7 cellular contexts compared by ENCODE assay signal in the genomic region with DNA sequence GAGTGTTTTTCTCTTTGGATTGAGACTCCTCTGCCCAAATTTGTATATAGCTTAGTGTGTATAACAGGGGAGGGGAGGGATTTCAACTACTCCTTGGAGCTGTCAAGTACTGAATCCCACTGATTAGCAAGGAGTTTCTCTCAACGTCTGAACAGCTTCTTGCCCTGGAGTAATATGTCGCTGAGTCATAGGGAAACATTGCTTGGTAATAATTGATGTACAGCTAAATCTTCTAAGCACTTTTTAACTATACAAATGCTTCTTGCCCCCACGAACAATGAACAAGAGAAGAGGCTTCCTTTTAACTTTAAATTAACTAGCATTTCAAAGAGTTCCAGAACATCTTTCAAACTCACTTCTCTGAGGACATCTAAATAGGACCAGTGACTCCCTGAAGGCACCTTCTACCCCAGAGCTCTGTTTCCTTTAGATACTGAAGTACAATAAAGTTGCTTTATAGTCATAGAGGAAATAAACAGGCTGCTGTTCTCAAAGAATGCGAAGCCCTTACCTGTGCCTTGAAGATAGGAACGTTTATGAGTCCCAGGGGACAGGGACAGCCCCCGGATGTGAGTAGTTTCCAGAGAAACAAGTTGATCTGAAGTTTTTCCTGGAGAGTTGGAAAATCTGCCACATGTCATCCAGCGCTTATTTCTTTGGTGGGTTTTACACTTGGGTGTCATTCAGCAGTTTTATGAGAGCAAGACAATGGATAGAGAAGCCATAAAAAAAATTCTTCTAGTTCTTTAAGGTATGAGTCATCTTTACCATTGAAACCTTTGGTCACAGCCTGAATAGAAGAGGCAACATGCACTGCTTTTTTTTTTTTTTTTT.
A peak's percentile ranks its signal among the peaks of the same experiment; 100 is the strongest.
DNase-seq lines count a peak whose midpoint lies in the region; ATAC-seq, FAIRE-seq and TF ChIP-seq lines count a peak whose summit lies in the region.

No MANE protein-coding gene starts in this region.

- TF ChIP-seq POLR2A in endothelial cell of umbilical vein (IDR thresholded peaks at IDR 0.05; ENCODE audit: low read depth, low read length), result peak; percentile 10

- TF ChIP-seq CTCF in endothelial cell of umbilical vein (IDR thresholded peaks at IDR 0.05; ENCODE audit: extremely low read depth in 1 of 2, insufficient read depth in 1 of 2, low read depth in 1 of 2, low read length in 2 of 2), result no peak

- H3K9me3 ChIP-seq in endothelial cell of umbilical vein (replicated peaks; ENCODE audit: control insufficient read depth, insufficient read depth, low read length), result no peaks in the 10 kb centered on the region
- no peaks in the 10 kb centered on the region for H3K9me3 ChIP-seq in skeletal muscle satellite cell (replicated peaks; ENCODE audit: low read length)

- H3K9me1 ChIP-seq in endothelial cell of umbilical vein (replicated peaks; ENCODE audit: control insufficient read depth, extremely low read depth, insufficient read depth, low read length), result no peaks in the 10 kb centered on the region

- H3K79me2 ChIP-seq in endothelial cell of umbilical vein (ENCODE audit: control insufficient read depth, insufficient read depth, low read length), result no peaks in the 10 kb centered on the region

- intact Hi-C loops in endothelial cell of umbilical vein (cut with micrococcal nuclease), result loop anchor here (1.0 to 10.0 kb wide), 9 partner anchors 188 to 1020 kb away; a partner anchor contains a TSS

- H3K4me1 ChIP-seq in endothelial cell of umbilical vein (ENCODE audit: control insufficient read depth, extremely low read depth, insufficient read depth, low read length) (peaks cover 38% of the 10 kb centered on the region), skeletal muscle satellite cell (ENCODE audit: control insufficient read depth, insufficient read depth, low read length) (peaks cover 48% of the 10 kb centered on the region)

- H3K27ac Mint-ChIP-seq in activated CD4-positive, alpha-beta memory T cell treated with anti-CD3 and anti-CD28 coated beads, Interleukin-2, amount 10 ng/mL, durations not matched to agents 7 days and 5 days, result no peak overlapping the region

- H3K27me3 ChIP-seq in endothelial cell of umbilical vein (ENCODE audit: control insufficient read depth in 2 of 2, insufficient read depth in 2 of 2, low read length in 2 of 2) (no peaks in the 10 kb centered on the region), skeletal muscle satellite cell (ENCODE audit: control insufficient read depth, insufficient read depth, low read length) (no peaks in the 10 kb centered on the region)

- CTCF ChIA-PET in endothelial cell of umbilical vein (lab: Charles Lee), result interaction anchor here (0.7 to 1.0 kb wide), 6 partner anchors 14 to 250 kb away, joined by 3 read pairs; no protein-coding TSS in a partner anchor
- CTCF ChIA-PET in activated CD4-positive, alpha-beta memory T cell treated with anti-CD3 and anti-CD28 coated beads, Interleukin-2, amount 10 ng/mL, durations not matched to agents 7 days and 5 days (lab: Charles Lee), result no interaction called here

- no peaks in the 10 kb centered on the region for H4K20me1 ChIP-seq in endothelial cell of umbilical vein (replicated peaks; ENCODE audit: control insufficient read depth, extremely low read depth, insufficient read depth, low read length)

- DNase-seq in M059J (ENCODE audit: low read depth) (peak; percentile 98), endothelial cell of umbilical vein (ENCODE audit: low read depth, low spot score) (peak; percentile 93), SIG-M5 treated with dmso at 0.1 percent for 504 hours (lab: John Stamatoyannopoulos, UW; ENCODE audit: unreplicated experiment) (no peak), NCI-H2227 (lab: John Stamatoyannopoulos, UW; ENCODE audit: unreplicated experiment) (no peak)
- no peak for DNase-seq in activated CD4-positive, alpha-beta memory T cell treated with anti-CD3 and anti-CD28 coated beads, Interleukin-2, amount 10 ng/mL, durations not matched to agents 7 days and 5 days

- peak overlapping the region; percentile 93 for H3K27ac ChIP-seq in endothelial cell of umbilical vein (ENCODE audit: insufficient read depth, low read depth, low read length)

- H3K4me3 ChIP-seq in endothelial cell of umbilical vein (replicated peaks in 1 of 3; ENCODE audit: insufficient read depth in 1 of 3, low read depth in 1 of 3, low read length in 3 of 3) (peak overlapping the region in 1 of 3 experiments; percentile 27), skeletal muscle satellite cell (ENCODE audit: low read length) (peak overlapping the region; percentile 45)

- H3K4me2 ChIP-seq in endothelial cell of umbilical vein (ENCODE audit: insufficient read depth, low read length), result peak overlapping the region; percentile 90
- peak overlapping the region; percentile 77 for H3K4me2 ChIP-seq in skeletal muscle satellite cell (ENCODE audit: low read length)

- peaks cover 5% of the 10 kb centered on the region for H3K9me3 Mint-ChIP-seq in activated CD4-positive, alpha-beta memory T cell treated with anti-CD3 and anti-CD28 coated beads, Interleukin-2, amount 10 ng/mL, durations not matched to agents 7 days and 5 days

- no peak overlapping the region for H3K4me3 Mint-ChIP-seq in activated CD4-positive, alpha-beta memory T cell treated with anti-CD3 and anti-CD28 coated beads, Interleukin-2, amount 10 ng/mL, durations not matched to agents 7 days and 5 days

- dilution Hi-C loops in endothelial cell of umbilical vein (cut with MboI; ENCODE audit: extremely low pct_ligation_motif_present, low sequenced_read_pairs), result no loop called here

- TSS peak; percentile 81 for BruUV-seq in endothelial cell of umbilical vein (replicated peaks; lab: Mats Ljungman, UMichigan)

- FAIRE-seq in endothelial cell of umbilical vein (lab: Jason Lieb, UNC), result peak; percentile 91

- ATAC-seq in GM21737 (IDR thresholded peaks at IDR 0.05; ENCODE audit: unreplicated experiment), result peak; percentile 40

- no peaks in the 10 kb centered on the region for H3K4me1 Mint-ChIP-seq in activated CD4-positive, alpha-beta memory T cell treated with anti-CD3 and anti-CD28 coated beads, Interleukin-2, amount 10 ng/mL, durations not matched to agents 7 days and 5 days

- no peaks in the 10 kb centered on the region for H3K36me3 Mint-ChIP-seq in activated CD4-positive, alpha-beta memory T cell treated with anti-CD3 and anti-CD28 coated beads, Interleukin-2, amount 10 ng/mL, durations not matched to agents 7 days and 5 days (ENCODE audit: low read depth)

- POLR2A ChIA-PET in endothelial cell of umbilical vein (lab: Charles Lee), result no interaction called here
- POLR2A ChIA-PET in activated CD4-positive, alpha-beta memory T cell treated with anti-CD3 and anti-CD28 coated beads, Interleukin-2, amount 10 ng/mL, durations not matched to agents 7 days and 5 days (lab: Charles Lee), result no interaction called here

- peak overlapping the region; percentile 53 for H2AFZ ChIP-seq in endothelial cell of umbilical vein (ENCODE audit: low read depth, low read length)

- H3K27me3 Mint-ChIP-seq in activated CD4-positive, alpha-beta memory T cell treated with anti-CD3 and anti-CD28 coated beads, Interleukin-2, amount 10 ng/mL, durations not matched to agents 7 days and 5 days, result no peaks in the 10 kb centered on the region

- H3K36me3 ChIP-seq in endothelial cell of umbilical vein (ENCODE audit: control insufficient read depth in 2 of 2, extremely low read depth in 1 of 2, insufficient read depth in 2 of 2, low read length in 2 of 2) (no peaks in the 10 kb centered on the region), skeletal muscle satellite cell (ENCODE audit: insufficient read depth, low read length) (no peaks in the 10 kb centered on the region)

- H3K9ac ChIP-seq in endothelial cell of umbilical vein (replicated peaks; ENCODE audit: extremely low read depth, insufficient read depth, low read length), result peak overlapping the region; percentile 72
- peak overlapping the region; percentile 54 for H3K9ac ChIP-seq in skeletal muscle satellite cell (ENCODE audit: low read depth, low read length)

TF ChIP-seq in endothelial cell of umbilical vein, 7 proteins besides CTCF, POLR2A, EP300 and RAD21:
- TF ChIP-seq EZH2 (IDR thresholded peaks at IDR 0.05; ENCODE audit: borderline replicate concordance, low read depth, low read length, severe bottlenecking) (no peak), POLR2AphosphoS5 (IDR thresholded peaks at IDR 0.05; ENCODE audit: insufficient read depth, low read depth, low read length) (peak; percentile 62), GATA2 (IDR thresholded peaks at IDR 0.05; ENCODE audit: insufficient read depth, insufficient read length, low read depth, low read length) (peak; percentile 88), FOS (IDR thresholded peaks at IDR 0.05; ENCODE audit: borderline replicate concordance, insufficient read depth, low read length) (peak; percentile 63), JUN (IDR thresholded peaks at IDR 0.05; ENCODE audit: borderline replicate concordance, insufficient read depth, insufficient read length, low read depth) (peak; percentile 94), MYC (IDR thresholded peaks at IDR 0.05; ENCODE audit: low read depth, low read length) (no peak)
- TF ChIP-seq, protein P1, sequence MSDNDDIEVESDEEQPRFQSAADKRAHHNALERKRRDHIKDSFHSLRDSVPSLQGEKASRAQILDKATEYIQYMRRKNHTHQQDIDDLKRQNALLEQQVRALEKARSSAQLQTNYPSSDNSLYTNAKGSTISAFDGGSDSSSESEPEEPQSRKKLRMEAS (IDR thresholded peaks at IDR 0.05; ENCODE audit: insufficient read depth, insufficient read length), result no peak
TF ChIP-seq in endothelial cell of umbilical vein: peak in this region for 4.

Comparison
In these comparisons a context has a peak if more than half of its experiments do, and no peak if none do; other contexts are left out.
1. DNase-seq: peak in M059J (single experiment) and endothelial cell of umbilical vein (single experiment); none in activated CD4-positive, alpha-beta memory T cell treated with anti-CD3 and anti-CD28 coated beads, Interleukin-2, amount 10 ng/mL, durations not matched to agents 7 days and 5 days (single experiment), SIG-M5 treated with dmso at 0.1 percent for 504 hours (single experiment) and NCI-H2227 (single experiment).